In the genomic region with DNA sequence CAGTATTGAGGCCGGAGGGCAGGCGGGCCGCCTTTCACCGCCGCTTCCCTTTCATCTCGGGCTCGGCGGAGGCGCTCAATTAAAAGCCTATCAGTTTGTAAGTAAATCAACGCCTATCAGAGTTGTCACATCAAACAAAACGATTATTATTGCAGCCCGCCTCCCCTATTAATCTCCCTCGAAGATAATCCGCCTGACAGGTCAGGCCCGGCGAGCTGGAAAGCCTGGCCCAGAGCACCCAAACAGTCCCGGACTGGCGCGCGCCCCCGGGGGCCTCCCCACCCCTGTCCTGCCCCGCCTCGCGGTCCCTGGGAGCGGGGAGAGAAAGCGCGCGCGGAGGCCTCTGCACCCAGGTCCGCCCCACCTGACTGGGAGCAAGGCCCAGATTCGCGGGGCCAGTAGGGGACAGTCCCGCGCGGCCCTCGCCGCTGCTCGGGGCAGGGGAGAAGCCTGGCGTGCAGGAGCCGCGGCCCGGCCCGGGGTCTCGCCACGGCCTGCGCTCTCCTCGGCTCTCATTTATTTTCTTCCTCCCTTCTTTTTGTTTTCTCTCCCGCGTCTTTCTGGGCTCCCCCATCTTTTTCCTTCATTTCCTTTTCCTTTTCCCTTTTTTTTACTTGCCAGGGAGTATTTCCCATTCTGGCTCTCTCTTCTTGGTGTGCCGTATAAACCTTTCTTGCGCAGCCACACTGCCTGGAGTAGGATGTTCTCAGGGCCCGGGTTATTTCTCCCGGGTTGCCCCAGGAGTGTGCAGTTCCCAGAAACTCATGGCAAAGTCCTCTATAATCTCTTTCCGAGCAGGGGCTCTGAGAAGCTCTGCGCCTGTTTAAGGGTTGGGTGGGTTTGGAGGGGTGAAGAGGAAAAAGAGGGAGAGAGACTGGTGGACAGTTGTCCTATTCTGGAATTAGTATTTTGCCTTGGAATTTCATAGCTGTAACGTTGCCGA, we compare ENCODE assay signal across 8 cellular contexts. TPM values are rescaled to one million over a fixed set of nuclear protein-coding genes. Genes with fewer than 3 reads are reported as not detected.
DNase-seq lines count a peak whose midpoint lies in the region; ATAC-seq, FAIRE-seq and TF ChIP-seq lines count a peak whose summit lies in the region.

No MANE protein-coding gene starts in this region.

- in situ Hi-C loops in HepG2 (cut with HindIII; ENCODE audit: extremely low pct_ligation_motif_present, low pct_unique_long_range_greater_than_20kb), result no loop called here

- CTCF ChIA-PET in HepG2 (lab: Yijun Ruan, JAX; ENCODE audit: low intra/inter-chr PET ratio, low total read pairs), result no interaction called here

- H3K36me3 Mint-ChIP-seq in activated T-cell treated with anti-CD3 and anti-CD28 coated beads, Interleukin-2, amount 50 U/mL, for 24 hours (ENCODE audit: low read depth), result no peaks in the 10 kb centered on the region

- H3K27me3 ChIP-seq in HepG2 (ENCODE audit: control insufficient read depth in 1 of 2, insufficient read depth in 2 of 2, low read length in 2 of 2), result no peaks in the 10 kb centered on the region; a peak in 1 of 5 replicates
- H3K27me3 ChIP-seq in thyroid gland, result no peaks in the 10 kb centered on the region

- H3K4me3 ChIP-seq in HepG2 (replicated peaks in 1 of 3; ENCODE audit: insufficient read depth in 1 of 3, low read depth in 2 of 3, low read length in 3 of 3), result peak overlapping the region; percentile 77 to 100 (median 95)
- H3K4me3 ChIP-seq in thyroid gland (replicated peaks in 1 of 3), result peak overlapping the region in 1 of 3 donors; percentile 88

- 24% methylated on average over 29 of the region's 57 CpGs for WGBS in HepG2 (ENCODE audit: low lambda C conversion rate)
- 76% methylated on average over 44 to 57 of the region's 57 CpGs for WGBS in thyroid gland, 2 donors

- H3K9ac ChIP-seq in HepG2 (ENCODE audit: insufficient read depth, low read depth, low read length), result peak overlapping the region; percentile 93

- H3K27me3 Mint-ChIP-seq in activated T-cell treated with anti-CD3 and anti-CD28 coated beads, Interleukin-2, amount 50 U/mL, for 24 hours, result peaks cover 88% of the 10 kb centered on the region

- H3K4me3 Mint-ChIP-seq in activated T-cell treated with anti-CD3 and anti-CD28 coated beads, Interleukin-2, amount 50 U/mL, for 24 hours, result no peak overlapping the region

- ATAC-seq in HepG2 (peak; percentile 25), GM19324 (IDR thresholded peaks at IDR 0.05; ENCODE audit: low FRiP score, unreplicated experiment) (no peak)

- no peaks in the 10 kb centered on the region for H3K9me3 ChIP-seq in HepG2 (ENCODE audit: low read length)
- H3K9me3 ChIP-seq in thyroid gland, result no peaks in the 10 kb centered on the region

- H3K79me2 ChIP-seq in HepG2 (ENCODE audit: insufficient read depth, low read length), result peaks cover 28% of the 10 kb centered on the region

- intact Hi-C loops in HepG2 (cut with micrococcal nuclease; ENCODE audit: unreplicated experiment) (loop anchor here (2.0 to 10.0 kb wide), 4 partner anchors 199 to 1142 kb away; no protein-coding TSS in a partner anchor), thyroid gland (cut with DNase I) (no loop called here)

- peak overlapping the region; percentile 99 for H3K4me2 ChIP-seq in HepG2 (ENCODE audit: low read depth, low read length)

- H3K27ac ChIP-seq in HepG2 (ENCODE audit: extremely low read length, insufficient read depth, low read length) (peak overlapping the region; percentile 97), thyroid gland (peak overlapping the region; percentile 88 to 98 (median 98))

- H3K9me3 Mint-ChIP-seq in activated T-cell treated with anti-CD3 and anti-CD28 coated beads, Interleukin-2, amount 50 U/mL, for 24 hours, result no peaks in the 10 kb centered on the region

- peak; percentile 55; the same call in 1 of the 2 replicates for TF ChIP-seq RAD21 in HepG2 (CRISPR knock-in tag; IDR thresholded peaks at IDR 0.05)

- no peak overlapping the region for H2AFZ ChIP-seq in HepG2 (ENCODE audit: low read length)

- TF ChIP-seq EP300 in HepG2 (IDR thresholded peaks at IDR 0.05; ENCODE audit: low read depth in 2 of 2, low read length in 2 of 2) (peak; percentile 55 to 90; a peak in 3 of 4 replicates), HepG2 (CRISPR knock-in tag; IDR thresholded peaks at IDR 0.05; ENCODE audit: borderline replicate concordance) (peak; percentile 88)

- BruUV-seq in HepG2 (replicated peaks; lab: Mats Ljungman, UMichigan), result no TSS peak

- POLR2A ChIA-PET in HepG2 (lab: Yijun Ruan, JAX), result interaction anchor here (0.9 to 8.4 kb wide), 7 partner anchors 18 to 646 kb away, joined by 3 to 219 read pairs (median 3); a partner anchor contains a TSS

- peak; percentile 29 for DNase-seq in activated T-cell treated with anti-CD3 and anti-CD28 coated beads, Interleukin-2, amount 50 U/mL, for 24 hours
- DNase-seq in activated T-cell treated with anti-CD3 and anti-CD28 coated beads for 4 hours, result no peak
- DNase-seq in astrocyte of the hippocampus (ENCODE audit: low read depth, low spot score), result peak; percentile 53
- peak; percentile 89 for DNase-seq in HepG2 (ENCODE audit: low spot score)
- peak; percentile 13 to 16 for DNase-seq in thyroid gland
- DNase-seq in stimulated activated CD4-positive, alpha-beta T cell treated with anti-CD3 and anti-CD28 coated beads, Interleukin-2, amount 100 ng/mL, for 48 hours, result no peak
- DNase-seq in RCC 7860 (ENCODE audit: low spot score), result no peak

- H3K4me1 Mint-ChIP-seq in activated T-cell treated with anti-CD3 and anti-CD28 coated beads, Interleukin-2, amount 50 U/mL, for 24 hours (ENCODE audit: low read depth), result peaks cover 47% of the 10 kb centered on the region

- no peak for FAIRE-seq in HepG2 (lab: Jason Lieb, UNC)
- no peak for FAIRE-seq in RCC 7860 (lab: Jason Lieb, UNC)

- H3K4me1 ChIP-seq in HepG2 (ENCODE audit: insufficient read depth, low read length) (peaks cover 19% of the 10 kb centered on the region), thyroid gland (peaks cover 9 to 14% of the 10 kb centered on the region in 2 donors)

- no peak overlapping the region for H3K27ac Mint-ChIP-seq in activated T-cell treated with anti-CD3 and anti-CD28 coated beads, Interleukin-2, amount 50 U/mL, for 24 hours

- TF ChIP-seq POLR2A in HepG2 (IDR thresholded peaks at IDR 0.05; ENCODE audit: insufficient read depth in 1 of 2, low read depth in 2 of 2, low read length in 2 of 2) (no peak), thyroid gland (IDR thresholded peaks at IDR 0.05) (no peak)

- H3K36me3 ChIP-seq in HepG2 (replicated peaks in 1 of 2; ENCODE audit: control insufficient read depth in 1 of 2, insufficient read depth in 2 of 2, low read length in 2 of 2), result peaks cover 0 to 5% of the 10 kb centered on the region in 2 experiments; a peak in 1 of 5 replicates
- H3K36me3 ChIP-seq in thyroid gland, result no peaks in the 10 kb centered on the region

- H4K20me1 ChIP-seq in HepG2 (ENCODE audit: insufficient read depth, low read length), result peaks cover 6% of the 10 kb centered on the region; the same call in 1 of the 2 replicates

- TF ChIP-seq CTCF in HepG2 (CRISPR knock-in tag; IDR thresholded peaks at IDR 0.05), result peak; percentile 58
- TF ChIP-seq CTCF in thyroid gland (IDR thresholded peaks at IDR 0.05), result no peak

RNA-seq across cellular contexts. Expression of a gene that starts 3.9 kb away (rescaled TPM):
- total RNA-seq in HepG2 (2016; rRNA removed; fragmentation: Illumina TruSeq; extraction: Trizol) (5.8 and 8.3 TPM in 2 replicates), thyroid gland (10 to 100 TPM in 3 of 4 donors, 1 to 10 TPM in 1; 8.2 to 17.1 (median 10.9) TPM)
- 1.8 and 1.9 TPM in 2 replicates for total RNA-seq in HepG2 (2016; cell fraction: cytosol; rRNA removed; fragmentation: Illumina TruSeq; extraction: Trizol; ENCODE audit: low read depth)
- 5.6 and 8.5 TPM in 2 replicates for total RNA-seq in HepG2 (2016; cell fraction: insoluble cytoplasmic fraction; rRNA removed; fragmentation: Illumina TruSeq; extraction: Trizol)
- total RNA-seq in HepG2 (2016; cell fraction: membrane; rRNA removed; fragmentation: Illumina TruSeq; extraction: Trizol), result 6.0 and 6.3 TPM in 2 replicates
- 8.7 TPM in 2 replicates for total RNA-seq in HepG2 (2016; cell fraction: nucleus; rRNA removed; fragmentation: Illumina TruSeq; extraction: Trizol)
- polyA plus RNA-seq in HepG2 (2011; rRNA removed), result 2.7 and 4.0 TPM in 2 replicates
- polyA plus RNA-seq in HepG2 (2011; cell fraction: cytosol; rRNA removed), result 2.4 and 4.0 TPM in 2 replicates
- polyA plus RNA-seq in HepG2 (2011; cell fraction: nucleus; rRNA removed), result 15.1 and 19.3 TPM in 2 replicates
- polyA plus RNA-seq in HepG2 (2012), result 9.8 and 13.3 TPM in 2 replicates
- 1.3 and 1.4 TPM in 2 replicates for polyA plus RNA-seq in HepG2 (2016; cell fraction: cytosol; fragmentation: Illumina TruSeq; extraction: Trizol; ENCODE audit: low read depth)
- 13.9 and 16.9 TPM in 2 replicates for polyA plus RNA-seq in HepG2 (2016; cell fraction: insoluble cytoplasmic fraction; fragmentation: Illumina TruSeq; extraction: Trizol; ENCODE audit: low read depth)
- 4.1 and 4.2 TPM in 2 replicates for polyA plus RNA-seq in HepG2 (2016; cell fraction: membrane; fragmentation: Illumina TruSeq; extraction: Trizol; ENCODE audit: low read depth)
- polyA plus RNA-seq in HepG2 (2016; cell fraction: nucleus; fragmentation: Illumina TruSeq; extraction: Trizol; ENCODE audit: insufficient read depth, low read depth), result 25.1 and 25.7 TPM in 2 replicates
- 1.0 and 15.3 TPM in 2 replicates for polyA minus RNA-seq in HepG2 (2011; rRNA and poly(A)+ RNA removed; ENCODE audit: low replicate concordance)
- 10.1 and 11.8 TPM in 2 replicates for polyA minus RNA-seq in HepG2 (2011; cell fraction: cytosol; rRNA and poly(A)+ RNA removed)
- 7.0 and 10.7 TPM in 2 replicates for polyA minus RNA-seq in HepG2 (2011; cell fraction: nucleus; rRNA and poly(A)+ RNA removed)

RNA-seq across cellular contexts. Expression of a gene that starts 26.0 kb away (rescaled TPM):
- total RNA-seq in HepG2 (2016; rRNA removed; fragmentation: Illumina TruSeq; extraction: Trizol), result 19.3 and 22.0 TPM in 2 replicates
- total RNA-seq in HepG2 (2016; cell fraction: cytosol; rRNA removed; fragmentation: Illumina TruSeq; extraction: Trizol; ENCODE audit: low read depth), result 70.4 and 78.7 TPM in 2 replicates
- 20.0 and 23.4 TPM in 2 replicates for total RNA-seq in HepG2 (2016; cell fraction: insoluble cytoplasmic fraction; rRNA removed; fragmentation: Illumina TruSeq; extraction: Trizol)
- 36.7 and 40.7 TPM in 2 replicates for total RNA-seq in HepG2 (2016; cell fraction: membrane; rRNA removed; fragmentation: Illumina TruSeq; extraction: Trizol)
- total RNA-seq in HepG2 (2016; cell fraction: nucleus; rRNA removed; fragmentation: Illumina TruSeq; extraction: Trizol), result 27.3 and 38.1 TPM in 2 replicates
- 13.4 and 17.7 TPM in 2 replicates for polyA plus RNA-seq in HepG2 (2011; rRNA removed)
- 18.1 and 21.4 TPM in 2 replicates for polyA plus RNA-seq in HepG2 (2011; cell fraction: cytosol; rRNA removed)
- 10.7 and 11.9 TPM in 2 replicates for polyA plus RNA-seq in HepG2 (2011; cell fraction: nucleus; rRNA removed)
- polyA plus RNA-seq in HepG2 (2012), result 14.6 and 23.3 TPM in 2 replicates
- polyA plus RNA-seq in HepG2 (2016; cell fraction: cytosol; fragmentation: Illumina TruSeq; extraction: Trizol; ENCODE audit: low read depth), result 51.8 and 58.1 TPM in 2 replicates
- polyA plus RNA-seq in HepG2 (2016; cell fraction: insoluble cytoplasmic fraction; fragmentation: Illumina TruSeq; extraction: Trizol; ENCODE audit: low read depth), result 25.9 and 29.7 TPM in 2 replicates
- polyA plus RNA-seq in HepG2 (2016; cell fraction: membrane; fragmentation: Illumina TruSeq; extraction: Trizol; ENCODE audit: low read depth), result 28.6 and 35.5 TPM in 2 replicates
- polyA plus RNA-seq in HepG2 (2016; cell fraction: nucleus; fragmentation: Illumina TruSeq; extraction: Trizol; ENCODE audit: insufficient read depth, low read depth), result 9.9 and 22.8 TPM in 2 replicates
- polyA minus RNA-seq in HepG2 (2011; rRNA and poly(A)+ RNA removed; ENCODE audit: low replicate concordance), result 4.1 and 25.5 TPM in 2 replicates
- 5.1 and 7.5 TPM in 2 replicates for polyA minus RNA-seq in HepG2 (2011; cell fraction: cytosol; rRNA and poly(A)+ RNA removed)
- 58.6 and 83.8 TPM in 2 replicates for polyA minus RNA-seq in HepG2 (2011; cell fraction: nucleus; rRNA and poly(A)+ RNA removed)
- 10 to 100 TPM; 16.5 to 31.7 (median 23.2) TPM for total RNA-seq in thyroid gland

Comparison
In these comparisons a context has a peak if more than half of its experiments do, and no peak if none do; other contexts are left out.
1. DNase-seq: peak in activated T-cell treated with anti-CD3 and anti-CD28 coated beads, Interleukin-2, amount 50 U/mL, for 24 hours (single experiment), astrocyte of the hippocampus (single experiment), HepG2 (single experiment) and thyroid gland (2 of 2); none in activated T-cell treated with anti-CD3 and anti-CD28 coated beads for 4 hours (single experiment), stimulated activated CD4-positive, alpha-beta T cell treated with anti-CD3 and anti-CD28 coated beads, Interleukin-2, amount 100 ng/mL, for 48 hours (0 of 2) and RCC 7860 (single experiment).